In the genomic region with DNA sequence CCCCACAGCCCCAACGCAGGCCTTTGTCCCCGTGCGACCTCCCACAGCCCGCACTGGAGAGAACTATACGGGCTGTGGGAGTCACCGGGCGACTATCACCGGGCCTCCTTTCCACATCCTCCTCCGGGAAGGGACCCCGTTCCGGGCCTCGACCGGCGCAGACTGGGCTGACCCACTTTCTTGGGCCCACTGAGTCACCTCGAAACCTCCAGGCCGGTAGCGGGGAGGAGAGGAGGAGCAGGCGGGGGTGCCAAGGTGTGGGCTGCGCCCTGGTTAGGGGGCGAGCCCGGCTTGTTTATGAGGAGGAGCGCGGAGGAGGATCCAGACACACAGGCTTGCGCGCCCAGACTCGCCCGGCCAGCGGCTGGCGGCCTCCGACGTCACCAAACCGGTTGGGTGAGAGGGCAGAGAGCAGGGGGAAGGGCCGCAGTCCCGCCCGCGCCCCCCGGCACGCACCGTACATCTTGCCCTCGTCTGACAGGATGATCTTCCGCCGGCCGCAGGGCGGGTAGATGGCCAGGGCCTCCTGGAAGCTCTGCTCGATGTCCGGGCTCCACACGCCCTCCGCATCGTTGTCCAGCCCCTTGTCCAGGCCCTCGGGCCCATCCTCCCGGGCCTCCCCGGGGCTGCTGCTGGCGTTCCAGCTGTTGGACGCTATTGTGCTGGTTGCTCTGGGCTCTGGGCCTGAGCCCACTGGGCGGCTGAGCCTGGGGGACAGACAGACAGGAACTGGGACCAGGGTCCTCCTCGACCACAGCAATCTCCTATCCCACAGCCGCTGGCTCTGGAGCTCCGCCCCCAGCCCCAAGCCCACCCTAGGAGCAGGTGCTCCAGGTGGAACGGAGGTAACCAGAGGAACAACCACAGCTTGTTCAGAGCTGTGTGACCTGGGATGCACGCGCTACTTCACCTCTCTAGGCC, we compare ENCODE assay signal across 10 cellular contexts. TPM values are rescaled to one million over a fixed set of nuclear protein-coding genes. Genes with fewer than 3 reads are reported as not detected.
DNase-seq lines count a peak whose midpoint lies in the region; ATAC-seq, FAIRE-seq and TF ChIP-seq lines count a peak whose summit lies in the region.
"Had no signal": no experiment of that assay in that cellular context is flagged by ENCODE, and none has a peak within 500 bp of the region (broad histone marks: within the 10 kb centered on the region; RNA-seq: fewer than 3 reads in every experiment).

No MANE protein-coding gene starts in this region.

- dilution Hi-C loops in keratinocyte (cut with MboI; ENCODE audit: extremely low pct_ligation_motif_present, low sequenced_read_pairs): no loop called here

- peaks cover 12% of the 10 kb centered on the region for H3K79me2 ChIP-seq in keratinocyte (ENCODE audit: control insufficient read depth, insufficient read depth, low read length)

- H3K9me3 ChIP-seq in keratinocyte (ENCODE audit: control insufficient read depth, low read depth, low read length): no peaks in the 10 kb centered on the region
- no peaks in the 10 kb centered on the region for H3K9me3 ChIP-seq in small intestine (ENCODE audit: control insufficient read depth, low read depth)

- FAIRE-seq in keratinocyte (lab: Jason Lieb, UNC): peak; percentile 36
- no peak for FAIRE-seq in small intestine (lab: Jason Lieb, UNC)
- FAIRE-seq in HTR-8/SVneo (lab: Jason Lieb, UNC): no peak

- peaks cover 0 to 4% of the 10 kb centered on the region in 2 experiments for H3K36me3 ChIP-seq in keratinocyte (ENCODE audit: control insufficient read depth in 2 of 2, extremely low read depth in 1 of 2, insufficient read depth in 2 of 2, low read length in 2 of 2)
- H3K36me3 ChIP-seq in small intestine (ENCODE audit: control insufficient read depth in 2 of 2, insufficient read depth in 2 of 2, low read length in 2 of 2): peaks cover 0 to 6% of the 10 kb centered on the region in 2 donors

- ATAC-seq in HG02970 (IDR thresholded peaks at IDR 0.05; ENCODE audit: low FRiP score, unreplicated experiment): no peak
- ATAC-seq: activated CD4-positive, CD25-positive, alpha-beta regulatory T cell treated with anti-CD3 and anti-CD28 coated beads, Interleukin-2, amount 50 U/mL, for 24 hours had no signal

- peak overlapping the region; percentile 96 for H3K9ac ChIP-seq in keratinocyte (ENCODE audit: control insufficient read depth, extremely low read depth, insufficient read depth, low read length)

- H3K27ac ChIP-seq in keratinocyte (ENCODE audit: control insufficient read depth, insufficient read depth, low read length) (peak overlapping the region; percentile 99), small intestine (ENCODE audit: low read depth in 1 of 2, low read length in 1 of 2) (peak overlapping the region; percentile 62 to 85)

- H3K4me1 ChIP-seq in keratinocyte (ENCODE audit: control insufficient read depth, extremely low read depth, insufficient read depth, low read length) (peaks cover 64% of the 10 kb centered on the region), small intestine (ENCODE audit: control insufficient read depth in 2 of 2, insufficient read depth in 1 of 2, low read depth in 1 of 2, low read length in 1 of 2) (peaks cover 4 to 15% of the 10 kb centered on the region in 2 donors)

- DNase-seq in HT-29 (ENCODE audit: low spot score): peak; percentile 94
- DNase-seq in T47D (ENCODE audit: low read depth in 1 of 2, low spot score in 1 of 2): peak; percentile 82 to 95
- peak; percentile 90 for DNase-seq in keratinocyte (ENCODE audit: low read depth, low spot score)
- peak; percentile 83 for DNase-seq in small intestine
- DNase-seq in HTR-8/SVneo (ENCODE audit: insufficient read length, low spot score): no peak
- DNase-seq in globus pallidus (ENCODE audit: low spot score): no peak
- no peak for DNase-seq in NCI-H524 treated with DMSO at 0.1 percent for 48 hours (lab: John Stamatoyannopoulos, UW)
- DNase-seq: effector CD8-positive, alpha-beta T cell had no signal

- no peaks in the 10 kb centered on the region for H3K9me1 ChIP-seq in keratinocyte (ENCODE audit: control insufficient read depth, extremely low read depth, insufficient read depth, low read length)

- H2AFZ ChIP-seq in keratinocyte (ENCODE audit: control insufficient read depth, low read length): peak overlapping the region; percentile 52

- 26 to 48% (median 34%) methylated on average over 56 to 61 of the region's 61 CpGs for WGBS in small intestine, 3 donors

- H3K4me3 ChIP-seq in keratinocyte (ENCODE audit: control insufficient read depth in 2 of 3, extremely low read depth in 1 of 3, insufficient read depth in 2 of 3, low read depth in 1 of 3, low read length in 3 of 3): peak overlapping the region; percentile 13 to 62 (median 56)
- H3K4me3 ChIP-seq in small intestine (ENCODE audit: low read depth in 1 of 2, low read length in 2 of 2): no peak overlapping the region

- peak overlapping the region; percentile 93 for H3K4me2 ChIP-seq in keratinocyte (ENCODE audit: control insufficient read depth, extremely low read depth, insufficient read depth, low read depth, low read length)

- H3K27me3 ChIP-seq in keratinocyte (ENCODE audit: control insufficient read depth, extremely low read depth, insufficient read depth, low read length) (no peaks in the 10 kb centered on the region), small intestine (ENCODE audit: control insufficient read depth in 2 of 2, insufficient read depth in 2 of 2, low read length in 2 of 2) (no peaks in the 10 kb centered on the region)

- TF ChIP-seq CTCF in keratinocyte (optimal IDR thresholded peaks at IDR 0.05 in 1 of 3, IDR thresholded peaks at IDR 0.05 in 1 of 3, conservative IDR thresholded peaks at IDR 0.05 in 1 of 3; ENCODE audit: extremely low read depth in 1 of 3, insufficient read depth in 2 of 3, low read length in 3 of 3): no peak

- in situ Hi-C loops in T47D (cut with HindIII; ENCODE audit: low pct_unique_long_range_greater_than_20kb, low sequenced_read_pairs): no loop called here

- no peaks in the 10 kb centered on the region for H4K20me1 ChIP-seq in keratinocyte (ENCODE audit: control insufficient read depth, extremely low read depth, insufficient read depth, low read length)

RNA-seq across cellular contexts. Expression of gene TEAD3, which starts 10.6 kb away (rescaled TPM):
- total RNA-seq in HT-29 (2014; rRNA removed; shearing (Covaris generic)): 25.7 and 27.4 TPM in 2 replicates
- polyA plus RNA-seq in keratinocyte: 5.7 to 11.1 TPM (median 8.0 TPM) in 3 replicates
- polyA plus RNA-seq in keratinocyte (2011; ENCODE audit: low read depth): 8.6 TPM
- 5.9 and 9.0 TPM in 2 replicates for polyA plus RNA-seq in keratinocyte (2011; cell fraction: cytosol; rRNA removed)
- 22.9 and 27.8 TPM in 2 replicates for polyA plus RNA-seq in keratinocyte (2011; cell fraction: nucleus; rRNA removed)
- 13.8 and 24.1 TPM in 2 replicates for polyA plus RNA-seq in keratinocyte (2012; ENCODE audit: low replicate concordance)
- polyA minus RNA-seq in keratinocyte: 6.5 to 20.0 TPM (median 6.7 TPM) in 3 replicates
- polyA minus RNA-seq in keratinocyte (2011; cell fraction: cytosol; rRNA and poly(A)+ RNA removed): 7.1 TPM
- 7.8 and 9.7 TPM in 2 replicates for polyA minus RNA-seq in keratinocyte (2011; cell fraction: nucleus; rRNA and poly(A)+ RNA removed)
- 10 to 100 TPM; 13.4 to 20.1 (median 17.8) TPM for polyA plus RNA-seq in small intestine

RNA-seq across cellular contexts. Expression of gene RPL10A, which starts 18.1 kb away (rescaled TPM):
- 1,706 and 1,805 TPM in 2 replicates for total RNA-seq in HT-29 (2014; rRNA removed; shearing (Covaris generic))
- polyA plus RNA-seq in keratinocyte (2,190 to 2,462 TPM (median 2,432 TPM) in 3 replicates), small intestine (1,000 to 10,000 TPM in 2 of 3 donors, 100 to 1,000 TPM in 1; 724 to 2,603 (median 1,707) TPM)
- 4,340 TPM for polyA plus RNA-seq in keratinocyte (2011; ENCODE audit: low read depth)
- polyA plus RNA-seq in keratinocyte (2011; cell fraction: cytosol; rRNA removed): 2,714 and 3,001 TPM in 2 replicates
- 862 and 883 TPM in 2 replicates for polyA plus RNA-seq in keratinocyte (2011; cell fraction: nucleus; rRNA removed)
- polyA plus RNA-seq in keratinocyte (2012; ENCODE audit: low replicate concordance): 1,886 and 2,313 TPM in 2 replicates
- polyA minus RNA-seq in keratinocyte: 1,034 to 1,300 TPM (median 1,230 TPM) in 3 replicates
- 1,043 TPM for polyA minus RNA-seq in keratinocyte (2011; cell fraction: cytosol; rRNA and poly(A)+ RNA removed)
- polyA minus RNA-seq in keratinocyte (2011; cell fraction: nucleus; rRNA and poly(A)+ RNA removed): 233 and 247 TPM in 2 replicates

RNA-seq across cellular contexts. Expression of gene TULP1, which starts 26.4 kb away (rescaled TPM):
- 0.48 TPM in 1 of 2 replicates, not detected in the other for total RNA-seq in HT-29 (2014; rRNA removed; shearing (Covaris generic))
- polyA plus RNA-seq in keratinocyte (not detected in 3 replicates), small intestine (not detected)
- polyA plus RNA-seq in keratinocyte (2011; ENCODE audit: low read depth): not detected
- polyA plus RNA-seq in keratinocyte (2011; cell fraction: cytosol; rRNA removed): not detected in 2 replicates
- polyA plus RNA-seq in keratinocyte (2011; cell fraction: nucleus; rRNA removed): not detected in 2 replicates
- not detected in 2 replicates for polyA plus RNA-seq in keratinocyte (2012; ENCODE audit: low replicate concordance)
- polyA minus RNA-seq in keratinocyte: not detected in 3 replicates
- not detected for polyA minus RNA-seq in keratinocyte (2011; cell fraction: cytosol; rRNA and poly(A)+ RNA removed)
- not detected in 2 replicates for polyA minus RNA-seq in keratinocyte (2011; cell fraction: nucleus; rRNA and poly(A)+ RNA removed)

RNA-seq across cellular contexts. Expression of gene FANCE, which starts 34.1 kb away (rescaled TPM):
- total RNA-seq in HT-29 (2014; rRNA removed; shearing (Covaris generic)): 7.4 and 8.6 TPM in 2 replicates
- polyA plus RNA-seq in keratinocyte (4.2 to 6.4 TPM (median 5.8 TPM) in 3 replicates), small intestine (1 to 10 TPM; 1.6 to 4.6 (median 1.6) TPM)
- polyA plus RNA-seq in keratinocyte (2011; ENCODE audit: low read depth): 3.4 TPM
- 2.8 and 2.9 TPM in 2 replicates for polyA plus RNA-seq in keratinocyte (2011; cell fraction: cytosol; rRNA removed)
- 3.0 and 3.4 TPM in 2 replicates for polyA plus RNA-seq in keratinocyte (2011; cell fraction: nucleus; rRNA removed)
- 3.6 and 12.0 TPM in 2 replicates for polyA plus RNA-seq in keratinocyte (2012; ENCODE audit: low replicate concordance)
- polyA minus RNA-seq in keratinocyte: 3.6 to 6.3 TPM (median 4.8 TPM) in 3 replicates
- polyA minus RNA-seq in keratinocyte (2011; cell fraction: cytosol; rRNA and poly(A)+ RNA removed): 3.3 TPM
- polyA minus RNA-seq in keratinocyte (2011; cell fraction: nucleus; rRNA and poly(A)+ RNA removed): 1.3 and 2.1 TPM in 2 replicates

Comparison
In these comparisons a context has a peak if more than half of its experiments do, and no peak if none do; other contexts are left out.
1. DNase-seq: peak in HT-29 (single experiment), T47D (2 of 2), keratinocyte (single experiment) and small intestine (single experiment); none in HTR-8/SVneo (single experiment), globus pallidus (single experiment) and NCI-H524 treated with DMSO at 0.1 percent for 48 hours (single experiment).
2. H3K4me3 ChIP-seq: peak in keratinocyte (3 of 3); none in small intestine (0 of 2).